29 cellular contexts compared by ENCODE assay signal in genomic region chr1:3230553-3230952, GRCh38.
"Had no signal": no experiment of that assay in that cellular context is flagged by ENCODE, and none has a peak within 500 bp of the region (broad histone marks: within the 10 kb centered on the region; RNA-seq: fewer than 3 reads in every experiment).

No MANE protein-coding gene starts in this region.

- DNase-seq: activated B cell treated with CpG ODN at 0.5 μM for 24 hours; activated CD4-positive, alpha-beta memory T cell treated with anti-CD3 and anti-CD28 coated beads for 36 hours; activated CD4-positive, alpha-beta T cell treated with anti-CD3 and anti-CD28 coated beads, Interleukin-2, amount 10 ng/mL, durations not matched to agents 24 days and 14 days; activated CD8-positive, alpha-beta memory T cell treated with anti-CD3 and anti-CD28 coated beads, Interleukin-2, amount 10 ng/mL, durations not matched to agents 7 days and 5 days; activated CD8-positive, alpha-beta memory T cell treated with anti-CD3 and anti-CD28 coated beads, Interleukin-2, amount 50 U/mL, for 4 hours; activated CD8-positive, alpha-beta T cell treated with anti-CD3 and anti-CD28 coated beads, Interleukin-2, amount 10 ng/mL, durations not matched to agents 7 days and 5 days; activated effector memory CD4-positive, alpha-beta T cell treated with anti-CD3 and anti-CD28 coated beads, Interleukin-2, amount 50 U/mL, for 16 hours; activated naive CD4-positive, alpha-beta T cell treated with anti-CD3 and anti-CD28 coated beads for 36 hours; activated naive CD8-positive, alpha-beta T cell treated with anti-CD3 and anti-CD28 coated beads for 36 hours; activated naive CD8-positive, alpha-beta T cell treated with anti-CD3 and anti-CD28 coated beads, Interleukin-2, amount 50 U/mL, for 24 hours; activated T-cell treated with anti-CD3 and anti-CD28 coated beads, Interleukin-2, amount 50 U/mL, for 1 hour; activated T-cell treated with anti-CD3 and anti-CD28 coated beads, Interleukin-2, amount 50 U/mL, for 48 hours; amygdala; aorta; central memory CD4-positive, alpha-beta T cell; cerebellar nuclear complex; colonic mucosa; effector CD8-positive, alpha-beta T cell; esophagus squamous epithelium; foreskin melanocyte; heart right ventricle; T1000; WERI-Rb-1 had no signal

- H3K9me3 ChIP-seq: adrenal gland, breast epithelium, colonic mucosa, esophagus squamous epithelium, gastroesophageal sphincter, heart right ventricle had no signal

- H3K36me3 ChIP-seq: adrenal gland, breast epithelium, cardiac muscle cell, colonic mucosa, esophagus squamous epithelium, gastroesophageal sphincter, heart right ventricle, WERI-Rb-1 had no signal

- H3K27me3 ChIP-seq: cardiac muscle cell, colonic mucosa had no signal

- H3K4me1 ChIP-seq: adrenal gland, breast epithelium, colonic mucosa had no signal

- ATAC-seq: activated CD4-positive, CD25-positive, alpha-beta regulatory T cell treated with anti-CD3 and anti-CD28 coated beads, Interleukin-2, amount 50 U/mL, for 24 hours; activated CD8-positive, alpha-beta memory T cell treated with anti-CD3 and anti-CD28 coated beads, Interleukin-2, amount 10 ng/mL, durations not matched to agents 7 days and 5 days; activated CD8-positive, alpha-beta T cell treated with anti-CD3 and anti-CD28 coated beads, Interleukin-2, amount 10 ng/mL, durations not matched to agents 7 days and 5 days; activated naive CD8-positive, alpha-beta T cell treated with anti-CD3 and anti-CD28 coated beads, Interleukin-2, amount 50 U/mL, for 24 hours; gastroesophageal sphincter; heart right ventricle had no signal

- H3K27ac ChIP-seq: adrenal gland, breast epithelium, cardiac muscle cell, colonic mucosa, epithelial cell of prostate, esophagus squamous epithelium, gastroesophageal sphincter, heart right ventricle, WERI-Rb-1 had no signal

- H3K4me3 ChIP-seq: adrenal gland, breast epithelium, cardiac muscle cell, colonic mucosa, esophagus squamous epithelium, gastroesophageal sphincter, heart right ventricle had no signal
